8 cellular contexts compared by ENCODE assay signal in the genomic region with DNA sequence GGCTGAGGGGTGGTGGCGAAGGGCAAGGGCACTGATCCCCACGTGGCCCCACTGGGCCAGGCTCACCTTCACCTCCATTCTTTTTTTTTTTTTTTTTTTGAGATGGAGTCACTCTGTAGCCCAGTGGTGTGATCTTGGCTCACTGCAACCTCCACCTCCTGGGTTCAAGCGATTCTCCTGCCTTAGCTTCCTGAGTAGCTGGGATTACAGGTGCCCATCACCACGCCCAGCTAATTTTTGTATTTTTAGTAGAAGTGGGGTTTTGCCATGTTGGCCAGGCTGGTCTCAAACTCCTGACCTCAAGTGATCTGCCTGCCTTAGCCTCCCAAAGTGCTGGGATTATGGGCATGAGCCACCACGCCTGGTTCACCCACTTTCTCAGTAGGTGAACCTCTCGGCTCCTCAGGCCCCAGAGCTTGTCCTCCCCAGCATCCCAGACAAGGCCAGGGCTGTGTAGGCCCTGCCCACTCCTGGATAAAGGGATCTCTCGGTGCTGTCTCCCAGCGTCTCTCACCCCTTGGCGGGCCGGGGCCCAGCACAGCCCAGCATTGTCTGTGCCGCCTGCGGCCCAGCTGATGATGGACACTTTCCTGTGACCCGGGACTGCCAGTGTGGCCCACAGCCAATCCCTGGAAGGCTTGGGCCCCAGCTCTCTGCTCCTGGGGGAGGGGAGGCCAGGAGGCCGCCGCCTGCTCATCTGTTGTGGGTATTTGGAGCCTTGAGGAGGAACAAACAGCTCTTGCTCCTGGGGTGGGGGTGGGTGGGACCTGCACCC.
A peak's percentile ranks its signal among the peaks of the same experiment; 100 is the strongest.
DNase-seq lines count a peak whose midpoint lies in the region; ATAC-seq and TF ChIP-seq lines count a peak whose summit lies in the region.
"Not testable (repeated sequence)": the region's sequence is repeated elsewhere in the genome, so short reads cannot be mapped to it uniquely, and the experiment has no call there.

No MANE protein-coding gene starts in this region.

- peak in 1 of 2 donors; percentile 11 for TF ChIP-seq EP300 in tibial nerve (IDR thresholded peaks at IDR 0.05)

- H3K36me3 ChIP-seq in adipocyte (ENCODE audit: control insufficient read depth, insufficient read depth, low read length, severe bottlenecking); tibial nerve: not testable (repeated sequence)

- H3K9me3 ChIP-seq in adipocyte (ENCODE audit: control insufficient read depth, low read length); tibial nerve: not testable (repeated sequence)

- H3K36me3 Mint-ChIP-seq in nephron progenitor cell (ENCODE audit: low read depth): not testable (repeated sequence)

- not testable (repeated sequence) for H3K27me3 Mint-ChIP-seq in nephron progenitor cell (ENCODE audit: low read depth, poor library complexity)

- H3K4me3 Mint-ChIP-seq in nephron progenitor cell: not testable (repeated sequence)

- H3K4me3 ChIP-seq in adipocyte (ENCODE audit: low read length); tibial nerve: not testable (repeated sequence)

- H3K27ac ChIP-seq in tibial nerve: peak overlapping the region; percentile 83 to 93 (median 86)

- peak overlapping the region; percentile 39 for H3K9ac ChIP-seq in adipocyte (ENCODE audit: low read length)

- not testable (repeated sequence) for H3K4me1 ChIP-seq in adipocyte (ENCODE audit: control insufficient read depth, insufficient read depth, low read length)
- H3K4me1 ChIP-seq in tibial nerve: peaks cover 10 to 95% (median 81%) of the 10 kb centered on the region in 4 donors

- peak; percentile 28 for DNase-seq in COLO829 (ENCODE audit: low spot score)
- not testable (repeated sequence) for DNase-seq in adipocyte (ENCODE audit: low read depth); nephron progenitor cell; tibial nerve (ENCODE audit: low spot score in 2 of 2)
- peak; percentile 58 for DNase-seq in dermis blood vessel endothelial cell
- DNase-seq in globus pallidus (ENCODE audit: low spot score): peak; percentile 94
- peak; percentile 49 for DNase-seq in left lobe of liver (ENCODE audit: low spot score)
- DNase-seq in retina: peak; percentile 38

- TF ChIP-seq POLR2A in tibial nerve (IDR thresholded peaks at IDR 0.05): not testable (repeated sequence)

- H3K27ac Mint-ChIP-seq in nephron progenitor cell: peak overlapping the region; percentile 64

- not testable (repeated sequence) for TF ChIP-seq CTCF in nephron progenitor cell (IDR thresholded peaks at IDR 0.05); tibial nerve (IDR thresholded peaks at IDR 0.05)

- ATAC-seq in left lobe of liver: peak; percentile 3

- 48 to 60% methylated on average over 13 of the region's 15 CpGs for WGBS in tibial nerve, 2 donors

- not testable (repeated sequence) for H3K9me3 Mint-ChIP-seq in nephron progenitor cell

- not testable (repeated sequence) for H3K27me3 ChIP-seq in adipocyte (replicated peaks; ENCODE audit: control insufficient read depth, insufficient read depth, low read length); tibial nerve

- H3K4me1 Mint-ChIP-seq in nephron progenitor cell: peaks cover 81% of the 10 kb centered on the region
